ENCODE assay signal across 9 cellular contexts in genomic region chr22:17772249-17772962, GRCh38. TPM values are rescaled to one million over a fixed set of nuclear protein-coding genes. Genes with fewer than 3 reads are reported as not detected.
DNase-seq lines count a peak whose midpoint lies in the region; ATAC-seq and TF ChIP-seq lines count a peak whose summit lies in the region.
"Had no signal": no experiment of that assay in that cellular context is flagged by ENCODE, and none has a peak within 500 bp of the region (broad histone marks: within the 10 kb centered on the region; RNA-seq: fewer than 3 reads in every experiment).

No MANE protein-coding gene starts in this region.

- no peak for DNase-seq in activated CD8-positive, alpha-beta memory T cell treated with anti-CD3 and anti-CD28 coated beads, Interleukin-2, amount 10 ng/mL, durations not matched to agents 7 days and 5 days
- DNase-seq in activated CD8-positive, alpha-beta memory T cell treated with anti-CD3 and anti-CD28 coated beads, Interleukin-2, amount 50 U/mL, for 4 hours, result no peak
- no peak for DNase-seq in RWPE2 (ENCODE audit: low spot score)
- no peak for DNase-seq in fibroblast of villous mesenchyme (ENCODE audit: low read depth)
- no peak for DNase-seq in stimulated activated naive CD8-positive, alpha-beta T cell treated with anti-CD3 and anti-CD28 coated beads, Interleukin-15, amount 100 ng/mL, for 72 hours
- DNase-seq in NCI-H748 treated with DMSO at 0.1 percent for 48 hours (lab: John Stamatoyannopoulos, UW), result no peak
- no peak for DNase-seq in NAMALWA (ENCODE audit: low spot score)
- DNase-seq in posterior vena cava (ENCODE audit: low spot score), result no peak

- no peak overlapping the region for H3K27ac ChIP-seq in RWPE2 (ENCODE audit: poor library complexity, severe bottlenecking)
- H3K27ac ChIP-seq: ascending aorta had no signal

- H3K9me3 ChIP-seq in RWPE2 (ENCODE audit: severe bottlenecking), result no peaks in the 10 kb centered on the region
- H3K9me3 ChIP-seq: ascending aorta had no signal

- intact Hi-C loops in posterior vena cava (cut with DNase I), result no loop called here

- no peaks in the 10 kb centered on the region for H3K36me3 ChIP-seq in RWPE2 (ENCODE audit: low read depth)
- H3K36me3 ChIP-seq: ascending aorta had no signal

- H3K4me3 ChIP-seq in RWPE2 (ENCODE audit: severe bottlenecking) (no peak overlapping the region), fibroblast of villous mesenchyme (ENCODE audit: low read depth, low read length) (peak overlapping the region; percentile 66)

- H3K4me1 ChIP-seq in RWPE2 (ENCODE audit: insufficient read depth, poor library complexity, severe bottlenecking), result peaks cover 7% of the 10 kb centered on the region

- H3K27ac Mint-ChIP-seq in activated CD8-positive, alpha-beta memory T cell treated with anti-CD3 and anti-CD28 coated beads, Interleukin-2, amount 10 ng/mL, durations not matched to agents 7 days and 5 days, result no peak overlapping the region
- H3K27ac Mint-ChIP-seq in stimulated activated naive CD8-positive, alpha-beta T cell treated with anti-CD3 and anti-CD28 coated beads, Interleukin-15, amount 100 ng/mL, for 72 hours, result peak overlapping the region in 1 of 2 donors; percentile 77

- no peaks in the 10 kb centered on the region for H3K9me3 Mint-ChIP-seq in activated CD8-positive, alpha-beta memory T cell treated with anti-CD3 and anti-CD28 coated beads, Interleukin-2, amount 10 ng/mL, durations not matched to agents 7 days and 5 days (ENCODE audit: low read depth)
- H3K9me3 Mint-ChIP-seq in stimulated activated naive CD8-positive, alpha-beta T cell treated with anti-CD3 and anti-CD28 coated beads, Interleukin-15, amount 100 ng/mL, for 72 hours, result no peaks in the 10 kb centered on the region

- no peak for TF ChIP-seq CTCF in RWPE2 (IDR thresholded peaks at IDR 0.05; ENCODE audit: poor library complexity, severe bottlenecking)
- no peak for TF ChIP-seq CTCF in fibroblast of villous mesenchyme (IDR thresholded peaks at IDR 0.05; ENCODE audit: insufficient read depth, low read depth, low read length)

- peaks cover 2% of the 10 kb centered on the region for H3K36me3 Mint-ChIP-seq in activated CD8-positive, alpha-beta memory T cell treated with anti-CD3 and anti-CD28 coated beads, Interleukin-2, amount 10 ng/mL, durations not matched to agents 7 days and 5 days

- CTCF ChIA-PET in activated CD8-positive, alpha-beta memory T cell treated with anti-CD3 and anti-CD28 coated beads, Interleukin-2, amount 10 ng/mL, durations not matched to agents 7 days and 5 days (lab: Charles Lee), result interaction anchor here (1.4 to 5.4 kb wide), 3 partner anchors 13 to 29 kb away, joined by 5 to 28 read pairs (median 6); no protein-coding TSS in a partner anchor

- H3K4me3 Mint-ChIP-seq in activated CD8-positive, alpha-beta memory T cell treated with anti-CD3 and anti-CD28 coated beads, Interleukin-2, amount 10 ng/mL, durations not matched to agents 7 days and 5 days, result peak overlapping the region; percentile 32
- H3K4me3 Mint-ChIP-seq in stimulated activated naive CD8-positive, alpha-beta T cell treated with anti-CD3 and anti-CD28 coated beads, Interleukin-15, amount 100 ng/mL, for 72 hours, result peak overlapping the region; percentile 82 to 90

- peaks cover 41% of the 10 kb centered on the region for H3K4me1 Mint-ChIP-seq in activated CD8-positive, alpha-beta memory T cell treated with anti-CD3 and anti-CD28 coated beads, Interleukin-2, amount 10 ng/mL, durations not matched to agents 7 days and 5 days
- peaks cover 91% of the 10 kb centered on the region for H3K4me1 Mint-ChIP-seq in stimulated activated naive CD8-positive, alpha-beta T cell treated with anti-CD3 and anti-CD28 coated beads, Interleukin-15, amount 100 ng/mL, for 72 hours

- no peak for ATAC-seq in activated CD8-positive, alpha-beta memory T cell treated with anti-CD3 and anti-CD28 coated beads, Interleukin-2, amount 10 ng/mL, durations not matched to agents 7 days and 5 days
- peak; percentile 47 for ATAC-seq in RWPE2 (ENCODE audit: low read depth)
- ATAC-seq in stimulated activated naive CD8-positive, alpha-beta T cell treated with anti-CD3 and anti-CD28 coated beads, Interleukin-15, amount 100 ng/mL, for 72 hours, result no peak

- no peaks in the 10 kb centered on the region for H3K27me3 ChIP-seq in RWPE2 (ENCODE audit: insufficient read depth, poor library complexity, severe bottlenecking)
- H3K27me3 ChIP-seq: ascending aorta had no signal

- peaks cover 53% of the 10 kb centered on the region for H3K27me3 Mint-ChIP-seq in activated CD8-positive, alpha-beta memory T cell treated with anti-CD3 and anti-CD28 coated beads, Interleukin-2, amount 10 ng/mL, durations not matched to agents 7 days and 5 days
- no peaks in the 10 kb centered on the region for H3K27me3 Mint-ChIP-seq in stimulated activated naive CD8-positive, alpha-beta T cell treated with anti-CD3 and anti-CD28 coated beads, Interleukin-15, amount 100 ng/mL, for 72 hours

RNA-seq across cellular contexts. Expression of gene BID, which starts 1.9 kb away (rescaled TPM):
- 10 to 100 TPM; 16.4 to 29.2 TPM for total RNA-seq in activated CD8-positive, alpha-beta memory T cell treated with anti-CD3 and anti-CD28 coated beads, Interleukin-2, amount 10 ng/mL, durations not matched to agents 7 days and 5 days
- total RNA-seq in fibroblast of villous mesenchyme (10.3 and 19.4 TPM in 2 replicates), posterior vena cava (10 to 100 TPM; 11.8 to 13.0 TPM)
